ENCODE assay signal across 9 cellular contexts in the genomic region with DNA sequence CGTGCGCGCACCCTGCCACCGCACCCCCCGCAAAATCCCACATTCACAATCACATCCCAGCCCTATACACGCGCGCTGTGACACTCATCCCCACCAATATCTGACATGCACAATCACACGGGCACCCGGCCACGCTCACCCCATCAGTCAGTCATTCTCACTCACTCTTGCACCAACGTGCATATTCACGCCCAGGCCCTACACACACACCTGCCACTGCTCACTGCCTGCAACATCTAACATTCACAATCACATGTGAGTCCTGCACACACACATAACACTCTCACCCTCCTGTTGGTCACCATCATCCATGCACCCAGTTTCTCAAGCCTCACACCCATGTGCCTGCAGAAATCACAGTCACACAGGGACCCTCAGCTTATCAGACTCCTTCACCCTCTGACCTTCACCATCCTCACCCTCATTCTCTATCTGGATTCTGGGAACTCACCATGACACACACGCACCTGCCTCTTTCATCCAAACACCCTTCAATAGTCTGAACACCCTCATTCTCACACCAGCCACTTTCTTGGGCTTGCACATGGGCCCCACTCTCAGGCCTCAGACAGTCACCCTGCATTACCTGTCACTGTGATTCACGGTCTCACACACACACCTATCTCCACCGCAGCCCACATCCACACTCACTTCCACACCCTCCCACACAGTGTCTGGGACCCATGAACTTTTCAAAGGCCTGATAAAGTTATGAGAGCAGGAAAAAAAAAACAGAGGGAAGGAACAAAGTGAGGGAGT. TPM values are rescaled to one million over a fixed set of nuclear protein-coding genes. Genes with fewer than 3 reads are reported as not detected.
A peak's percentile ranks its signal among the peaks of the same experiment; 100 is the strongest.
DNase-seq lines count a peak whose midpoint lies in the region; ATAC-seq and TF ChIP-seq lines count a peak whose summit lies in the region.
"Had no signal": no experiment of that assay in that cellular context is flagged by ENCODE, and none has a peak within 500 bp of the region (broad histone marks: within the 10 kb centered on the region; RNA-seq: fewer than 3 reads in every experiment).

No MANE protein-coding gene starts in this region.

- peaks cover 9% of the 10 kb centered on the region for H3K4me1 Mint-ChIP-seq in activated T-cell treated with anti-CD3 and anti-CD28 coated beads, Interleukin-2, amount 50 U/mL, for 24 hours (ENCODE audit: low read depth)
- peaks cover 10% of the 10 kb centered on the region for H3K4me1 Mint-ChIP-seq in activated B cell treated with CpG ODN at 0.5 μM for 24 hours
- peaks cover 5 to 15% of the 10 kb centered on the region in 2 donors for H3K4me1 Mint-ChIP-seq in stimulated activated naive B cell treated with anti-CD40 and anti-IgM and Interleukin-4, amounts not matched to agents 10 μg/mL and 1 μg/mL and 100 μg/mL, for 72 hours

- no peak for DNase-seq in activated T-cell treated with anti-CD3 and anti-CD28 coated beads, Interleukin-2, amount 50 U/mL, for 24 hours
- no peak for DNase-seq in activated T-cell treated with anti-CD3 and anti-CD28 coated beads, Interleukin-2, amount 50 U/mL, for 1 hour
- DNase-seq in activated B cell treated with CpG ODN at 0.5 μM for 24 hours: no peak
- DNase-seq in head of caudate nucleus: peak in 35 of 42 donors; percentile 19 to 69 (median 40)
- DNase-seq in stimulated activated naive B cell treated with anti-CD40 and anti-IgM and Interleukin-4, amounts not matched to agents 10 μg/mL and 1 μg/mL and 100 μg/mL, for 72 hours: no peak
- no peak for DNase-seq in EL
- DNase-seq in putamen (ENCODE audit: low spot score): no peak
- no peak for DNase-seq in NCI-H2227 treated with DMSO at 0.1 percent for 48 hours (lab: John Stamatoyannopoulos, UW)
- DNase-seq: COR-L47 had no signal

- peak overlapping the region; percentile 57 for H3K4me3 Mint-ChIP-seq in activated T-cell treated with anti-CD3 and anti-CD28 coated beads, Interleukin-2, amount 50 U/mL, for 24 hours
- H3K4me3 Mint-ChIP-seq in activated B cell treated with CpG ODN at 0.5 μM for 24 hours: peak overlapping the region; percentile 67
- H3K4me3 Mint-ChIP-seq in stimulated activated naive B cell treated with anti-CD40 and anti-IgM and Interleukin-4, amounts not matched to agents 10 μg/mL and 1 μg/mL and 100 μg/mL, for 72 hours: peak overlapping the region; percentile 66 to 76

- intact Hi-C loops in activated B cell treated with CpG ODN at 0.5 μM for 24 hours (cut with micrococcal nuclease) (no loop called here), head of caudate nucleus (cut with DNase I) (loop anchor here (10.0 kb wide), 1 partner anchor 74 kb away; no protein-coding TSS in a partner anchor)

- no peak for TF ChIP-seq CTCF in activated B cell treated with CpG ODN at 0.5 μM for 24 hours (IDR thresholded peaks at IDR 0.05)

- no peaks in the 10 kb centered on the region for H3K36me3 Mint-ChIP-seq in activated T-cell treated with anti-CD3 and anti-CD28 coated beads, Interleukin-2, amount 50 U/mL, for 24 hours (ENCODE audit: low read depth)
- H3K36me3 Mint-ChIP-seq in activated B cell treated with CpG ODN at 0.5 μM for 24 hours (ENCODE audit: low read depth): no peaks in the 10 kb centered on the region
- H3K36me3 Mint-ChIP-seq in stimulated activated naive B cell treated with anti-CD40 and anti-IgM and Interleukin-4, amounts not matched to agents 10 μg/mL and 1 μg/mL and 100 μg/mL, for 72 hours: peaks cover 0 to 3% of the 10 kb centered on the region in 2 donors

- no peak for ATAC-seq in activated B cell treated with CpG ODN at 0.5 μM for 24 hours (ENCODE audit: low read depth)
- no peak for ATAC-seq in stimulated activated naive B cell treated with anti-CD40 and anti-IgM and Interleukin-4, amounts not matched to agents 10 μg/mL and 1 μg/mL and 100 μg/mL, for 72 hours (replicated peaks)

- peaks cover 54% of the 10 kb centered on the region for H3K27me3 Mint-ChIP-seq in activated T-cell treated with anti-CD3 and anti-CD28 coated beads, Interleukin-2, amount 50 U/mL, for 24 hours
- H3K27me3 Mint-ChIP-seq in activated B cell treated with CpG ODN at 0.5 μM for 24 hours: peaks cover 27% of the 10 kb centered on the region
- H3K27me3 Mint-ChIP-seq in stimulated activated naive B cell treated with anti-CD40 and anti-IgM and Interleukin-4, amounts not matched to agents 10 μg/mL and 1 μg/mL and 100 μg/mL, for 72 hours: peaks cover 34 to 61% of the 10 kb centered on the region in 2 donors

- peak overlapping the region; percentile 6 for H3K27ac Mint-ChIP-seq in activated T-cell treated with anti-CD3 and anti-CD28 coated beads, Interleukin-2, amount 50 U/mL, for 24 hours
- no peak overlapping the region for H3K27ac Mint-ChIP-seq in activated B cell treated with CpG ODN at 0.5 μM for 24 hours
- no peak overlapping the region for H3K27ac Mint-ChIP-seq in stimulated activated naive B cell treated with anti-CD40 and anti-IgM and Interleukin-4, amounts not matched to agents 10 μg/mL and 1 μg/mL and 100 μg/mL, for 72 hours

- CTCF ChIA-PET in activated B cell treated with CpG ODN at 0.5 μM for 24 hours (lab: Charles Lee): no interaction called here

- H3K9me3 Mint-ChIP-seq in activated T-cell treated with anti-CD3 and anti-CD28 coated beads, Interleukin-2, amount 50 U/mL, for 24 hours: no peaks in the 10 kb centered on the region
- H3K9me3 Mint-ChIP-seq in activated B cell treated with CpG ODN at 0.5 μM for 24 hours: no peaks in the 10 kb centered on the region
- H3K9me3 Mint-ChIP-seq in stimulated activated naive B cell treated with anti-CD40 and anti-IgM and Interleukin-4, amounts not matched to agents 10 μg/mL and 1 μg/mL and 100 μg/mL, for 72 hours: no peaks in the 10 kb centered on the region

- POLR2A ChIA-PET in activated B cell treated with CpG ODN at 0.5 μM for 24 hours (lab: Charles Lee): no interaction called here

RNA-seq across cellular contexts. Expression of a gene that starts 0.7 kb away (rescaled TPM):
- 0.07 TPM in 2 replicates for total RNA-seq in activated B cell treated with CpG ODN at 0.5 μM for 24 hours

RNA-seq across cellular contexts. Expression of a gene that starts 33.4 kb away (rescaled TPM):
- total RNA-seq in activated B cell treated with CpG ODN at 0.5 μM for 24 hours: not detected in 2 replicates

Comparison
In these comparisons a context has a peak if more than half of its experiments do, and no peak if none do; other contexts are left out.
1. DNase-seq: peak in head of caudate nucleus (35 of 42); none in activated T-cell treated with anti-CD3 and anti-CD28 coated beads, Interleukin-2, amount 50 U/mL, for 24 hours (single experiment), activated T-cell treated with anti-CD3 and anti-CD28 coated beads, Interleukin-2, amount 50 U/mL, for 1 hour (single experiment), activated B cell treated with CpG ODN at 0.5 μM for 24 hours (single experiment), stimulated activated naive B cell treated with anti-CD40 and anti-IgM and Interleukin-4, amounts not matched to agents 10 μg/mL and 1 μg/mL and 100 μg/mL, for 72 hours (single experiment), EL (single experiment), putamen (single experiment) and NCI-H2227 treated with DMSO at 0.1 percent for 48 hours (single experiment).
2. Peak in every context shown above with its lines, with median percentiles within 50 percentile points of each other: H3K4me3 Mint-ChIP-seq.